In genomic region chr17:75266315-75267145, GRCh38 we compare ENCODE assay signal across 1 cellular context.
TF ChIP-seq lines count a peak whose summit lies in the region.

No MANE protein-coding gene starts in this region.

TF ChIP-seq in K562, 482 proteins besides CTCF, POLR2A, EP300 and RAD21 (continues in another document):
- TF ChIP-seq HDAC2 (IDR thresholded peaks at IDR 0.05) (peak; percentile 50; the same call in 1 of the 2 replicates), KLF10 (CRISPR knock-in tag; IDR thresholded peaks at IDR 0.05) (no peak), VEZF1 (CRISPR knock-in tag; IDR thresholded peaks at IDR 0.05) (no peak), CBFB (CRISPR knock-in tag; IDR thresholded peaks at IDR 0.05) (no peak), ADNP (tag; IDR thresholded peaks at IDR 0.05) (peak; percentile 93), ZFPM2 (CRISPR knock-in tag; IDR thresholded peaks at IDR 0.05) (no peak), FOXJ2 (tag; IDR thresholded peaks at IDR 0.05) (no peak), ZNF12 (CRISPR knock-in tag; IDR thresholded peaks at IDR 0.05) (no peak), NFIX (CRISPR knock-in tag; IDR thresholded peaks at IDR 0.05; ENCODE audit: low read depth) (no peak), PYGO2 (tag; IDR thresholded peaks at IDR 0.05) (no peak), LCOR (CRISPR knock-in tag; IDR thresholded peaks at IDR 0.05) (no peak), ELK3 (CRISPR knock-in tag; IDR thresholded peaks at IDR 0.05) (no peak), POLR2AphosphoS2 (IDR thresholded peaks at IDR 0.05; ENCODE audit: low read length) (no peak), ETV6 (IDR thresholded peaks at IDR 0.05; ENCODE audit: borderline replicate concordance in 1 of 2, low read depth in 2 of 2, low read length in 1 of 2) (no peak), ETV6 (CRISPR knock-in tag; IDR thresholded peaks at IDR 0.05; ENCODE audit: borderline replicate concordance) (no peak), CBFA2T2 (conservative IDR thresholded peaks at IDR 0.05) (no peak), RBM25 (IDR thresholded peaks at IDR 0.05; ENCODE audit: low read depth, low read length, severe bottlenecking) (peak; percentile 90), NCOA4 (IDR thresholded peaks at IDR 0.05; ENCODE audit: partially characterized antibody) (no peak), NR4A1 (CRISPR knock-in tag; IDR thresholded peaks at IDR 0.05) (no peak), NR4A1 (tag; IDR thresholded peaks at IDR 0.05) (no peak), ZC3H8 (IDR thresholded peaks at IDR 0.05) (no peak), ELF1 (tag; IDR thresholded peaks at IDR 0.05) (no peak), CBX3 (IDR thresholded peaks at IDR 0.05; ENCODE audit: borderline replicate concordance in 1 of 2, low read length in 2 of 2) (0 out of 3 replicates have a peak, but pooled peaks of 1 of the 2 experiments have one; percentile 34), CHD4 (IDR thresholded peaks at IDR 0.05; ENCODE audit: insufficient read depth, insufficient replicate concordance, low read depth, low read length, poor library complexity, severe bottlenecking) (peak; percentile 87), ZNF436 (CRISPR knock-in tag; IDR thresholded peaks at IDR 0.05) (no peak), PRPF4 (IDR thresholded peaks at IDR 0.05; ENCODE audit: insufficient read depth, low read depth, low read length, poor library complexity, severe bottlenecking) (no peak), ZNF717 (CRISPR knock-in tag; IDR thresholded peaks at IDR 0.05) (no peak), ZNF165 (CRISPR knock-in tag; IDR thresholded peaks at IDR 0.05; ENCODE audit: borderline replicate concordance) (no peak), SMARCB1 (IDR thresholded peaks at IDR 0.05; ENCODE audit: insufficient read length, low read depth) (no peak), POLR2G (IDR thresholded peaks at IDR 0.05; ENCODE audit: low read depth, low read length) (peak; percentile 41; the same call in 1 of the 2 replicates), PKNOX1 (IDR thresholded peaks at IDR 0.05) (no peak), TEAD2 (tag; IDR thresholded peaks at IDR 0.05) (no peak), SOX6 (IDR thresholded peaks at IDR 0.05) (no peak), KDM1A (IDR thresholded peaks at IDR 0.05) (peak in 1 of 2 experiments; percentile 79; a peak in 2 of 4 replicates), ZNF316 (IDR thresholded peaks at IDR 0.05) (no peak), ZNF699 (CRISPR knock-in tag; IDR thresholded peaks at IDR 0.05; ENCODE audit: insufficient replicate concordance) (no peak), RBFOX2 (IDR thresholded peaks at IDR 0.05; ENCODE audit: low read depth, low read length) (peak; percentile 37; the same call in 1 of the 2 replicates), NFE2 (IDR thresholded peaks at IDR 0.05; ENCODE audit: low read depth) (no peak), ZNF707 (CRISPR knock-in tag; conservative IDR thresholded peaks at IDR 0.05) (no peak)
- TF ChIP-seq, protein P1, sequence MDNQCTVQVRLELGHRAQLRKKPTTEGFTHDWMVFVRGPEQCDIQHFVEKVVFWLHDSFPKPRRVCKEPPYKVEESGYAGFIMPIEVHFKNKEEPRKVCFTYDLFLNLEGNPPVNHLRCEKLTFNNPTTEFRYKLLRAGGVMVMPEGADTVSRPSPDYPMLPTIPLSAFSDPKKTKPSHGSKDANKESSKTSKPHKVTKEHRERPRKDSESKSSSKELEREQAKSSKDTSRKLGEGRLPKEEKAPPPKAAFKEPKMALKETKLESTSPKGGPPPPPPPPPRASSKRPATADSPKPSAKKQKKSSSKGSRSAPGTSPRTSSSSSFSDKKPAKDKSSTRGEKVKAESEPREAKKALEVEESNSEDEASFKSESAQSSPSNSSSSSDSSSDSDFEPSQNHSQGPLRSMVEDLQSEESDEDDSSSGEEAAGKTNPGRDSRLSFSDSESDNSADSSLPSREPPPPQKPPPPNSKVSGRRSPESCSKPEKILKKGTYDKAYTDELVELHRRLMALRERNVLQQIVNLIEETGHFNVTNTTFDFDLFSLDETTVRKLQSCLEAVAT (IDR thresholded peaks at IDR 0.05) = no peak
- TF ChIP-seq, protein P2, sequence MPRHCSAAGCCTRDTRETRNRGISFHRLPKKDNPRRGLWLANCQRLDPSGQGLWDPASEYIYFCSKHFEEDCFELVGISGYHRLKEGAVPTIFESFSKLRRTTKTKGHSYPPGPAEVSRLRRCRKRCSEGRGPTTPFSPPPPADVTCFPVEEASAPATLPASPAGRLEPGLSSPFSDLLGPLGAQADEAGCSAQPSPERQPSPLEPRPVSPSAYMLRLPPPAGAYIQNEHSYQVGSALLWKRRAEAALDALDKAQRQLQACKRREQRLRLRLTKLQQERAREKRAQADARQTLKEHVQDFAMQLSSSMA (CRISPR knock-in tag; IDR thresholded peaks at IDR 0.05) = no peak
- TF ChIP-seq, protein P3, sequence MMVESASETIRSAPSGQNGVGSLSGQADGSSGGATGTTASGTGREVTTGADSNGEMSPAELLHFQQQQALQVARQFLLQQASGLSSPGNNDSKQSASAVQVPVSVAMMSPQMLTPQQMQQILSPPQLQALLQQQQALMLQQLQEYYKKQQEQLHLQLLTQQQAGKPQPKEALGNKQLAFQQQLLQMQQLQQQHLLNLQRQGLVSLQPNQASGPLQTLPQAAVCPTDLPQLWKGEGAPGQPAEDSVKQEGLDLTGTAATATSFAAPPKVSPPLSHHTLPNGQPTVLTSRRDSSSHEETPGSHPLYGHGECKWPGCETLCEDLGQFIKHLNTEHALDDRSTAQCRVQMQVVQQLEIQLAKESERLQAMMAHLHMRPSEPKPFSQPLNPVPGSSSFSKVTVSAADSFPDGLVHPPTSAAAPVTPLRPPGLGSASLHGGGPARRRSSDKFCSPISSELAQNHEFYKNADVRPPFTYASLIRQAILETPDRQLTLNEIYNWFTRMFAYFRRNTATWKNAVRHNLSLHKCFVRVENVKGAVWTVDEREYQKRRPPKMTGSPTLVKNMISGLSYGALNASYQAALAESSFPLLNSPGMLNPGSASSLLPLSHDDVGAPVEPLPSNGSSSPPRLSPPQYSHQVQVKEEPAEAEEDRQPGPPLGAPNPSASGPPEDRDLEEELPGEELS (CRISPR knock-in tag; IDR thresholded peaks at IDR 0.05; ENCODE audit: borderline replicate concordance) = no peak
- TF ChIP-seq, protein P4, sequence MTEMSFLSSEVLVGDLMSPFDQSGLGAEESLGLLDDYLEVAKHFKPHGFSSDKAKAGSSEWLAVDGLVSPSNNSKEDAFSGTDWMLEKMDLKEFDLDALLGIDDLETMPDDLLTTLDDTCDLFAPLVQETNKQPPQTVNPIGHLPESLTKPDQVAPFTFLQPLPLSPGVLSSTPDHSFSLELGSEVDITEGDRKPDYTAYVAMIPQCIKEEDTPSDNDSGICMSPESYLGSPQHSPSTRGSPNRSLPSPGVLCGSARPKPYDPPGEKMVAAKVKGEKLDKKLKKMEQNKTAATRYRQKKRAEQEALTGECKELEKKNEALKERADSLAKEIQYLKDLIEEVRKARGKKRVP (CRISPR knock-in tag; IDR thresholded peaks at IDR 0.05) = no peak
- TF ChIP-seq, protein P5, sequence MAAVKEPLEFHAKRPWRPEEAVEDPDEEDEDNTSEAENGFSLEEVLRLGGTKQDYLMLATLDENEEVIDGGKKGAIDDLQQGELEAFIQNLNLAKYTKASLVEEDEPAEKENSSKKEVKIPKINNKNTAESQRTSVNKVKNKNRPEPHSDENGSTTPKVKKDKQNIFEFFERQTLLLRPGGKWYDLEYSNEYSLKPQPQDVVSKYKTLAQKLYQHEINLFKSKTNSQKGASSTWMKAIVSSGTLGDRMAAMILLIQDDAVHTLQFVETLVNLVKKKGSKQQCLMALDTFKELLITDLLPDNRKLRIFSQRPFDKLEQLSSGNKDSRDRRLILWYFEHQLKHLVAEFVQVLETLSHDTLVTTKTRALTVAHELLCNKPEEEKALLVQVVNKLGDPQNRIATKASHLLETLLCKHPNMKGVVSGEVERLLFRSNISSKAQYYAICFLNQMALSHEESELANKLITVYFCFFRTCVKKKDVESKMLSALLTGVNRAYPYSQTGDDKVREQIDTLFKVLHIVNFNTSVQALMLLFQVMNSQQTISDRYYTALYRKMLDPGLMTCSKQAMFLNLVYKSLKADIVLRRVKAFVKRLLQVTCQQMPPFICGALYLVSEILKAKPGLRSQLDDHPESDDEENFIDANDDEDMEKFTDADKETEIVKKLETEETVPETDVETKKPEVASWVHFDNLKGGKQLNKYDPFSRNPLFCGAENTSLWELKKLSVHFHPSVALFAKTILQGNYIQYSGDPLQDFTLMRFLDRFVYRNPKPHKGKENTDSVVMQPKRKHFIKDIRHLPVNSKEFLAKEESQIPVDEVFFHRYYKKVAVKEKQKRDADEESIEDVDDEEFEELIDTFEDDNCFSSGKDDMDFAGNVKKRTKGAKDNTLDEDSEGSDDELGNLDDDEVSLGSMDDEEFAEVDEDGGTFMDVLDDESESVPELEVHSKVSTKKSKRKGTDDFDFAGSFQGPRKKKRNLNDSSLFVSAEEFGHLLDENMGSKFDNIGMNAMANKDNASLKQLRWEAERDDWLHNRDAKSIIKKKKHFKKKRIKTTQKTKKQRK (IDR thresholded peaks at IDR 0.05; ENCODE audit: borderline replicate concordance, low read depth, low read length) = no peak
- TF ChIP-seq, protein P6, sequence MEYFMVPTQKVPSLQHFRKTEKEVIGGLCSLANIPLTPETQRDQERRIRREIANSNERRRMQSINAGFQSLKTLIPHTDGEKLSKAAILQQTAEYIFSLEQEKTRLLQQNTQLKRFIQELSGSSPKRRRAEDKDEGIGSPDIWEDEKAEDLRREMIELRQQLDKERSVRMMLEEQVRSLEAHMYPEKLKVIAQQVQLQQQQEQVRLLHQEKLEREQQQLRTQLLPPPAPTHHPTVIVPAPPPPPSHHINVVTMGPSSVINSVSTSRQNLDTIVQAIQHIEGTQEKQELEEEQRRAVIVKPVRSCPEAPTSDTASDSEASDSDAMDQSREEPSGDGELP (CRISPR knock-in tag; IDR thresholded peaks at IDR 0.05; ENCODE audit: borderline replicate concordance) = no peak
